Comparison of ENCODE assay signal across 12 cellular contexts in the genomic region with DNA sequence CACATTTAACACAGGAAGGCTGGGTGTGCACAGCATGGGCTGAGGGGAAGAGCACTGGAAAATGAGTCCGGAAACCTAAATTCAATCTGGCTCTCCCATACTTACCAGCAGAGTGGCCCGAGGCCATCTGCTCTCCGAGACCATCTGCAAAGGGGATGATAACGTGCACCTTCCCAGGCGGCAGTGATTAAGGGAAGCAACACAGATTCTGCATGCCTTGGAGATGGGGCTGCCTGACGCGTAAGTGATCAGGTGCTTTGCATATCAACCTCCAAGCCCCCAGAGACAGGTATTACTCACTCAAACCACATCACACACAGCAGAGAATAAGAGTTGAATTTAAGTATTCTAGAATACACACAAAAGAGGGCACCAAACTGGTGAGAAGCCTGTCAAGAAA.
DNase-seq lines count a peak whose midpoint lies in the region; ATAC-seq and TF ChIP-seq lines count a peak whose summit lies in the region.
"Had no signal": no experiment of that assay in that cellular context is flagged by ENCODE, and none has a peak within 500 bp of the region (broad histone marks: within the 10 kb centered on the region; RNA-seq: fewer than 3 reads in every experiment).

No MANE protein-coding gene starts in this region.

- H3K27ac ChIP-seq in BLaER1: no peak overlapping the region
- H3K27ac ChIP-seq in WERI-Rb-1: peak overlapping the region; percentile 69
- H3K27ac ChIP-seq: coronary artery had no signal

- peak overlapping the region; percentile 0; the same call in 1 of the 2 replicates for H3K4me2 ChIP-seq in BLaER1

- no peaks in the 10 kb centered on the region for H3K9me3 ChIP-seq in BLaER1
- H3K9me3 ChIP-seq in WERI-Rb-1 (ENCODE audit: severe bottlenecking): no peaks in the 10 kb centered on the region
- H3K9me3 ChIP-seq: gastrocnemius medialis had no signal

- H3K4me3 ChIP-seq in BLaER1: no peak overlapping the region
- H3K4me3 ChIP-seq in WERI-Rb-1 (ENCODE audit: low read depth, low read length): no peak overlapping the region
- H3K4me3 ChIP-seq: coronary artery, gastrocnemius medialis, lung had no signal

- peak; percentile 83 for DNase-seq in WERI-Rb-1
- DNase-seq in NCI-H1105 (lab: John Stamatoyannopoulos, UW): no peak
- DNase-seq in central memory CD4-positive, alpha-beta T cell: no peak
- DNase-seq: CD4-positive, alpha-beta T cell; gastrocnemius medialis had no signal

- H3K36me3 ChIP-seq in BLaER1 (no peaks in the 10 kb centered on the region), WERI-Rb-1 (no peaks in the 10 kb centered on the region)
- H3K36me3 ChIP-seq: gastrocnemius medialis had no signal

- H3K9ac ChIP-seq in BLaER1: no peak overlapping the region

- H3K27me3 ChIP-seq in BLaER1: peaks cover 3% of the 10 kb centered on the region; the same call in 1 of the 2 replicates
- H3K27me3 ChIP-seq in WERI-Rb-1 (ENCODE audit: insufficient read depth, low read depth, severe bottlenecking): no peaks in the 10 kb centered on the region

- ATAC-seq in GM18867 (IDR thresholded peaks at IDR 0.05; ENCODE audit: unreplicated experiment) (peak; percentile 76), HG03280 (IDR thresholded peaks at IDR 0.05; ENCODE audit: unreplicated experiment) (peak; percentile 64), HG03025 (IDR thresholded peaks at IDR 0.05; ENCODE audit: low FRiP score, unreplicated experiment) (no peak), HG03196 (IDR thresholded peaks at IDR 0.05; ENCODE audit: unreplicated experiment) (no peak)
- ATAC-seq: gastrocnemius medialis had no signal

- peaks cover 18% of the 10 kb centered on the region for H3K4me1 ChIP-seq in BLaER1

- H4K20me1 ChIP-seq in BLaER1: peaks cover 6% of the 10 kb centered on the region; the same call in 1 of the 2 replicates

- no peak for TF ChIP-seq CTCF in WERI-Rb-1 (IDR thresholded peaks at IDR 0.05; ENCODE audit: low read depth, low read length)

Comparison
In these comparisons a context has a peak if more than half of its experiments do, and no peak if none do; other contexts are left out.
1. ATAC-seq: peak in GM18867 (single experiment) and HG03280 (single experiment); none in HG03025 (single experiment) and HG03196 (single experiment).